8 cellular contexts compared by ENCODE assay signal in the genomic region with DNA sequence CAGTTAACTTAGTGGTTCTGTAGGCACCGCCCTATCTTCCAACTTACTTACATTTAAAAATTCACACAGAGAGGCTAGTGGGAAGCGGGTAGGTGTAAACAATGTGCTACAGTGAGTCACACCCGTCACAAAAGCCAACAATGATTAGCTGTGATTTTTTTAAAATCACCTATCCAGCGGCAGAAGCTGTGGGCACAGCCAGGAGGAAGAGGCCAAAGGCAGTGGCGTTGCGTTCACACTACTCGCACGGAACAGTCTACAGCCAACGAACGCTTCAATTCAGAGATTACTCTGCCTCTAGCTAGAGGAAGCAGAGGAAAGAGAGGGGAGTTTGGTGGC. TPM values are rescaled to one million over a fixed set of nuclear protein-coding genes. Genes with fewer than 3 reads are reported as not detected.
DNase-seq lines count a peak whose midpoint lies in the region; ATAC-seq and TF ChIP-seq lines count a peak whose summit lies in the region.

No MANE protein-coding gene starts in this region.

- no peaks in the 10 kb centered on the region for H3K36me3 ChIP-seq in CD8-positive, alpha-beta memory T cell (ENCODE audit: insufficient read depth, low read length)
- H3K36me3 ChIP-seq in iPS DF 6.9 (ENCODE audit: control insufficient read depth, insufficient read depth, low read length) (no peaks in the 10 kb centered on the region), smooth muscle cell (ENCODE audit: low read depth) (no peaks in the 10 kb centered on the region)

- H3K27me3 Mint-ChIP-seq in CD8-positive, alpha-beta memory T cell: peaks cover 40 to 49% of the 10 kb centered on the region in 2 donors
- peaks cover 58% of the 10 kb centered on the region for H3K27me3 Mint-ChIP-seq in activated T-helper 1 cell treated with anti-CD3 and anti-CD28 coated beads, Interleukin-12 subunit alpha, Interleukin-12 subunit beta, Interleukin-2, Interleukin-4 antibody, amounts not matched to agents 30 ng/mL and 10 ng/mL and 1 ng/mL, durations not matched to agents 14 hours and 24 hours and 36 hours (ENCODE audit: insufficient read depth)

- H3K4me2 ChIP-seq in smooth muscle cell: peak overlapping the region; percentile 97

- peak overlapping the region in 2 of 8 donors; percentile 17 to 63 for H3K27ac Mint-ChIP-seq in CD8-positive, alpha-beta memory T cell
- H3K27ac Mint-ChIP-seq in activated T-helper 1 cell treated with anti-CD3 and anti-CD28 coated beads, Interleukin-12 subunit alpha, Interleukin-12 subunit beta, Interleukin-2, Interleukin-4 antibody, amounts not matched to agents 30 ng/mL and 10 ng/mL and 1 ng/mL, durations not matched to agents 14 hours and 24 hours and 36 hours: no peak overlapping the region

- CTCF ChIA-PET in CD8-positive, alpha-beta memory T cell (lab: Charles Lee): no interaction called here

- peak overlapping the region; percentile 7 for H3K9ac ChIP-seq in smooth muscle cell (ENCODE audit: low read depth)

- WGBS in iPS DF 6.9 (ENCODE audit: insufficient coverage, insufficient read length): no CpG with 5 or more reads among the region's 10 CpGs
- 2% methylated on average over 10 of the region's 10 CpGs for WGBS in smooth muscle cell (ENCODE audit: low lambda C conversion rate)

- H3K79me2 ChIP-seq in smooth muscle cell (ENCODE audit: low read depth): no peaks in the 10 kb centered on the region

- peak overlapping the region in 6 of 7 donors; percentile 48 to 82 (median 66) for H3K4me3 Mint-ChIP-seq in CD8-positive, alpha-beta memory T cell
- peak overlapping the region; percentile 80 for H3K4me3 Mint-ChIP-seq in activated T-helper 1 cell treated with anti-CD3 and anti-CD28 coated beads, Interleukin-12 subunit alpha, Interleukin-12 subunit beta, Interleukin-2, Interleukin-4 antibody, amounts not matched to agents 30 ng/mL and 10 ng/mL and 1 ng/mL, durations not matched to agents 14 hours and 24 hours and 36 hours

- H3K9me3 ChIP-seq in CD8-positive, alpha-beta memory T cell (ENCODE audit: low read length): no peaks in the 10 kb centered on the region
- H3K9me3 ChIP-seq in iPS DF 6.9 (ENCODE audit: control insufficient read depth, insufficient read depth, low read length) (no peaks in the 10 kb centered on the region), smooth muscle cell (replicated peaks; ENCODE audit: low read depth) (no peaks in the 10 kb centered on the region)

- peaks cover 3% of the 10 kb centered on the region for H3F3A ChIP-seq in smooth muscle cell (ENCODE audit: low read depth)

- peaks cover 6% of the 10 kb centered on the region for H3K27me3 ChIP-seq in CD8-positive, alpha-beta memory T cell (ENCODE audit: insufficient read depth, low read length, poor library complexity, severe bottlenecking)
- H3K27me3 ChIP-seq in iPS DF 6.9 (ENCODE audit: control insufficient read depth, insufficient read depth, low read length) (peaks cover 4% of the 10 kb centered on the region; the same call in 1 of the 2 replicates), smooth muscle cell (ENCODE audit: low read depth) (peaks cover 51% of the 10 kb centered on the region)

- intact Hi-C loops in activated T-helper 1 cell treated with anti-CD3 and anti-CD28 coated beads, Interleukin-12 subunit alpha, Interleukin-12 subunit beta, Interleukin-2, Interleukin-4 antibody, amounts not matched to agents 30 ng/mL and 10 ng/mL and 1 ng/mL, durations not matched to agents 14 hours and 24 hours and 36 hours (cut with micrococcal nuclease): loop anchor here (5.0 kb wide), 2 partner anchors 192 to 1047 kb away; no protein-coding TSS in a partner anchor

- no peak for DNase-seq in CD8-positive, alpha-beta memory T cell
- no peak for DNase-seq in activated T-helper 1 cell treated with anti-CD3 and anti-CD28 coated beads, Interleukin-12 subunit alpha, Interleukin-12 subunit beta, Interleukin-2, Interleukin-4 antibody, amounts not matched to agents 30 ng/mL and 10 ng/mL and 1 ng/mL, durations not matched to agents 14 hours and 24 hours and 36 hours (ENCODE audit: low spot score)
- DNase-seq in iPS DF 6.9 (ENCODE audit: low read depth, low spot score) (no peak), smooth muscle cell (lab: John Stamatoyannopoulos, UW; ENCODE audit: unreplicated experiment) (no peak), NK-92 (lab: John Stamatoyannopoulos, UW; ENCODE audit: unreplicated experiment) (no peak), NCI-H2107 (lab: John Stamatoyannopoulos, UW) (no peak)

- peaks cover 20 to 30% (median 26%) of the 10 kb centered on the region in 3 donors for H3K4me1 Mint-ChIP-seq in CD8-positive, alpha-beta memory T cell
- peaks cover 25% of the 10 kb centered on the region for H3K4me1 Mint-ChIP-seq in activated T-helper 1 cell treated with anti-CD3 and anti-CD28 coated beads, Interleukin-12 subunit alpha, Interleukin-12 subunit beta, Interleukin-2, Interleukin-4 antibody, amounts not matched to agents 30 ng/mL and 10 ng/mL and 1 ng/mL, durations not matched to agents 14 hours and 24 hours and 36 hours (ENCODE audit: low read depth)

- peaks cover 4 to 14% (median 7%) of the 10 kb centered on the region in 5 donors for H3K9me3 Mint-ChIP-seq in CD8-positive, alpha-beta memory T cell
- no peaks in the 10 kb centered on the region for H3K9me3 Mint-ChIP-seq in activated T-helper 1 cell treated with anti-CD3 and anti-CD28 coated beads, Interleukin-12 subunit alpha, Interleukin-12 subunit beta, Interleukin-2, Interleukin-4 antibody, amounts not matched to agents 30 ng/mL and 10 ng/mL and 1 ng/mL, durations not matched to agents 14 hours and 24 hours and 36 hours

- no peak overlapping the region for H3K27ac ChIP-seq in CD8-positive, alpha-beta memory T cell (ENCODE audit: low read depth, low read length)
- H3K27ac ChIP-seq in iPS DF 6.9 (ENCODE audit: low read length) (no peak overlapping the region), smooth muscle cell (ENCODE audit: low read depth) (no peak overlapping the region)

- ATAC-seq in GM19467 (IDR thresholded peaks at IDR 0.05; ENCODE audit: unreplicated experiment) (peak; percentile 30), HG03520 (IDR thresholded peaks at IDR 0.05; ENCODE audit: unreplicated experiment) (peak; percentile 45)

- no peaks in the 10 kb centered on the region for H3K4me1 ChIP-seq in CD8-positive, alpha-beta memory T cell (ENCODE audit: insufficient read depth, low read length)
- H3K4me1 ChIP-seq in iPS DF 6.9 (ENCODE audit: control insufficient read depth, insufficient read depth, low read length) (no peaks in the 10 kb centered on the region), smooth muscle cell (ENCODE audit: low read depth) (peaks cover 27% of the 10 kb centered on the region)

- H4K20me1 ChIP-seq in smooth muscle cell (ENCODE audit: low read depth): no peaks in the 10 kb centered on the region

- POLR2A ChIA-PET in CD8-positive, alpha-beta memory T cell (lab: Charles Lee): interaction anchor here (0.6 kb wide), 1 partner anchor 1265 kb away, joined by 6 read pairs; no protein-coding TSS in a partner anchor

- no peaks in the 10 kb centered on the region for H3K36me3 Mint-ChIP-seq in CD8-positive, alpha-beta memory T cell
- H3K36me3 Mint-ChIP-seq in activated T-helper 1 cell treated with anti-CD3 and anti-CD28 coated beads, Interleukin-12 subunit alpha, Interleukin-12 subunit beta, Interleukin-2, Interleukin-4 antibody, amounts not matched to agents 30 ng/mL and 10 ng/mL and 1 ng/mL, durations not matched to agents 14 hours and 24 hours and 36 hours (ENCODE audit: low read depth): peaks cover 4% of the 10 kb centered on the region

- TF ChIP-seq CTCF in smooth muscle cell (IDR thresholded peaks at IDR 0.05; ENCODE audit: borderline replicate concordance, insufficient read depth, poor library complexity, severe bottlenecking): no peak

- H2AFZ ChIP-seq in smooth muscle cell (ENCODE audit: low read depth): peak overlapping the region; percentile 76

- no peak overlapping the region for H3K4me3 ChIP-seq in CD8-positive, alpha-beta memory T cell (ENCODE audit: low read length)
- H3K4me3 ChIP-seq in iPS DF 6.9 (ENCODE audit: low read length): peak overlapping the region; percentile 97; the same call in 1 of the 2 replicates
- peak overlapping the region; percentile 66 for H3K4me3 ChIP-seq in smooth muscle cell

RNA-seq across cellular contexts. Expression of gene NLGN1, which starts 2.5 kb away (rescaled TPM):
- not detected for total RNA-seq in CD8-positive, alpha-beta memory T cell
- polyA plus RNA-seq in CD8-positive, alpha-beta memory T cell: not detected
- not detected in 2 replicates for total RNA-seq in activated T-helper 1 cell treated with anti-CD3 and anti-CD28 coated beads, Interleukin-12 subunit alpha, Interleukin-12 subunit beta, Interleukin-2, Interleukin-4 antibody, amounts not matched to agents 30 ng/mL and 10 ng/mL and 1 ng/mL, durations not matched to agents 14 hours and 24 hours and 36 hours
- 0.04 and 0.13 TPM in 2 replicates for total RNA-seq in smooth muscle cell
- 0.97 TPM in 1 of 2 replicates, not detected in the other for polyA plus RNA-seq in smooth muscle cell
